In the genomic region with DNA sequence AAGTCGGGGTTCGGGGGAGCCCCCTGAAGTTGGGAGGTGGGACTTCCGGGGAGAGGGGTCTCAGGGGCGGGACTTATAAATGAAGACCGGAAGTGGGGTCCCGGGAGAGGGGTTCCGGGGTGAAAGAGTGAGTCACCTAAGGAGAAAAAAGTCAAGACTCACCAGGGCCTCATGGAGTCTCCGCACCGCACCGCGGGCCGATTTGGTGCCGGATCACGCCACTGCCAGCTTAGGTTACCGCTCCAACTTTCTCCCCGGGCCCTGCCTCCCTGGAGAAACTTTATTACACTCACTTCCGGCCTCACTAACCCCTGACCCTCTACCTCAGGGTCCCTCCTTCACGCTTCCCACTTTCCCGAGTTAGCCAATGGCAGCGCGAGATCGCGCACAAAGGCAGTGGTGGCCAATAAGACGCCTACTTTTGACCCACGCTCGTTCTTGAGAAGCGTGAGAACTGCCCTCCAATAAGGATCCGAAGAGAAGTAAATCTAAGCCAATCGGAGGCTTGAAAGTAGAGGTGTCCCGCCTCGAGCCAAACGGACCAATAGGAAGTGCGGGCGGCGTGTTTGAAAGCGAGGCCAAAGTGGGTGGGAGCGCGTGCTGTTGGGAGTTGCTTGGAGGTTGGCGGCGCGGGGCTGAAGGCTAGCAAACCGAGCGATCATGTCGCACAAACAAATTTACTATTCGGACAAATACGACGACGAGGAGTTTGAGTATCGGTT, we compare ENCODE assay signal across 9 cellular contexts. TPM values are rescaled to one million over a fixed set of nuclear protein-coding genes. Genes with fewer than 3 reads are reported as not detected.
DNase-seq lines count a peak whose midpoint lies in the region; ATAC-seq and TF ChIP-seq lines count a peak whose summit lies in the region.
"Had no signal": no experiment of that assay in that cellular context is flagged by ENCODE, and none has a peak within 500 bp of the region (broad histone marks: within the 10 kb centered on the region; RNA-seq: fewer than 3 reads in every experiment).

A gene (plus strand): TSS at position 596 of the 722 bp plus-strand sequence. CDS start 65 bp downstream, at position 661.

- peaks cover 0 to 1% (median 0%) of the 10 kb centered on the region in 3 donors for H3K27me3 Mint-ChIP-seq in immature natural killer cell (ENCODE audit: low read depth in 3 of 3)

- TF ChIP-seq CTCF in WERI-Rb-1 (IDR thresholded peaks at IDR 0.05; ENCODE audit: low read depth, low read length) = no peak

- ATAC-seq in GM18909 (IDR thresholded peaks at IDR 0.05; ENCODE audit: poor library complexity, unreplicated experiment) (peak; percentile 77), HG03159 (IDR thresholded peaks at IDR 0.05; ENCODE audit: unreplicated experiment) (peak; percentile 77)

- no peaks in the 10 kb centered on the region for H3K27me3 ChIP-seq in WERI-Rb-1 (ENCODE audit: insufficient read depth, low read depth, severe bottlenecking)

- H3K27ac Mint-ChIP-seq in immature natural killer cell = no peak within 1 kb of the TSS
- H3K27ac Mint-ChIP-seq: T-helper 1 cell treated with Interleukin-12 subunit alpha and Interleukin-12 subunit beta and Interleukin-4 antibody, amounts not matched to agents 30 μg/mL and 1 μg/mL, for 36 hours had no signal

- peaks cover 5 to 22% of the 10 kb centered on the region in 2 donors for H3K4me1 Mint-ChIP-seq in immature natural killer cell

- no peaks in the 10 kb centered on the region for H3K9me3 ChIP-seq in WERI-Rb-1 (ENCODE audit: severe bottlenecking)

- H3K4me3 Mint-ChIP-seq in immature natural killer cell = no peak within 1 kb of the TSS
- H3K4me3 Mint-ChIP-seq: T-helper 1 cell treated with Interleukin-12 subunit alpha and Interleukin-12 subunit beta and Interleukin-4 antibody, amounts not matched to agents 30 μg/mL and 1 μg/mL, for 36 hours had no signal

- H3K27ac ChIP-seq in WERI-Rb-1 (peak within 1 kb of the TSS; percentile 89), caudate nucleus (ENCODE audit: low read depth, low read length) (peak within 1 kb of the TSS; percentile 99)

- H3K36me3 ChIP-seq in WERI-Rb-1 = peaks cover 22% of the 10 kb centered on the region

- DNase-seq in AG08396 (ENCODE audit: low spot score) (peak; percentile 94), NCI-H2227 (lab: John Stamatoyannopoulos, UW; ENCODE audit: unreplicated experiment) (peak; percentile 100), WERI-Rb-1 (peak; percentile 100), caudate nucleus (lab: John Stamatoyannopoulos, UW) (peak; percentile 90 to 100 (median 98)), immature natural killer cell (peak; percentile 99), smooth muscle cell of the brain vasculature (ENCODE audit: low read depth, low spot score) (peak; percentile 100)

- peak within 1 kb of the TSS; percentile 55 for H3K4me3 ChIP-seq in WERI-Rb-1 (ENCODE audit: low read depth, low read length)

- H3K36me3 Mint-ChIP-seq in immature natural killer cell = no peaks in the 10 kb centered on the region

- H3K9me3 Mint-ChIP-seq in immature natural killer cell = no peaks in the 10 kb centered on the region
- H3K9me3 Mint-ChIP-seq: T-helper 1 cell treated with Interleukin-12 subunit alpha and Interleukin-12 subunit beta and Interleukin-4 antibody, amounts not matched to agents 30 μg/mL and 1 μg/mL, for 36 hours had no signal

RNA-seq across cellular contexts. Expression of the gene that starts here (rescaled TPM):
- polyA plus RNA-seq in immature natural killer cell = 10 to 100 TPM; 59.5 to 82.7 (median 67.5) TPM

Comparison
In these comparisons a context has a peak if more than half of its experiments do, and no peak if none do; other contexts are left out.
1. Peak in every context shown above with its lines: DNase-seq, ATAC-seq, H3K4me3 ChIP-seq and H3K27ac ChIP-seq.